ENCODE assay signal across 1 cellular context in the genomic region with DNA sequence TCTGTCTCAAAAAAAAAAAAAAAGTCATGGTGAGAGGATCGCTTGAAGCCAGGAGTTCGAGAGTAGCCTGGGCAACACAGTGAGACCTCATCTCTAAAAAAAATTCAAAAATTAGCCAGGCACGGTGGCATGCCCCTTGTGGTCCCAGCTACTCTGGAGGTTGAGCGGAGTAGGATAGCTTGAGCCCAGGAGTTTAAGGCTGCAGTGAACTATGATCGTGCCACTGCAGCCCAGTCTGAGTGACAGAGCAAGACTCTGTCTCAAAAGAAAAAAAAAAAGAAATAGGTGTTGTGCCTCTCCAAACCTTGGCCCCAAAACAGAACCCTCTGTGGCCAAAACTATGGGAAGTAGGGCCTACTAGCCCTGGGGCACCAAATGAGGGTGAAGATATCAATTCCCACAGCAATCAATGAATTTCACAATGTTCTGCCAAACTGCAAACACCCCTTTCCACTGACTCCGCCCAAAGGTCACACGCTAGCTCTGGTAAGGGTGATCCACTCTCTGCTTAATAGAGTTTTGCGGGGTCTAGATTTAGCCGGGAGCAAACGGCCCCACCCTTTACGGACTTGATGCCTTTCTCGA.
TF ChIP-seq lines count a peak whose summit lies in the region.

No MANE protein-coding gene starts in this region.

TF ChIP-seq in GM23338, 12 proteins besides CTCF, POLR2A, EP300 and RAD21 (continued from another document):
- TF ChIP-seq, protein P1, sequence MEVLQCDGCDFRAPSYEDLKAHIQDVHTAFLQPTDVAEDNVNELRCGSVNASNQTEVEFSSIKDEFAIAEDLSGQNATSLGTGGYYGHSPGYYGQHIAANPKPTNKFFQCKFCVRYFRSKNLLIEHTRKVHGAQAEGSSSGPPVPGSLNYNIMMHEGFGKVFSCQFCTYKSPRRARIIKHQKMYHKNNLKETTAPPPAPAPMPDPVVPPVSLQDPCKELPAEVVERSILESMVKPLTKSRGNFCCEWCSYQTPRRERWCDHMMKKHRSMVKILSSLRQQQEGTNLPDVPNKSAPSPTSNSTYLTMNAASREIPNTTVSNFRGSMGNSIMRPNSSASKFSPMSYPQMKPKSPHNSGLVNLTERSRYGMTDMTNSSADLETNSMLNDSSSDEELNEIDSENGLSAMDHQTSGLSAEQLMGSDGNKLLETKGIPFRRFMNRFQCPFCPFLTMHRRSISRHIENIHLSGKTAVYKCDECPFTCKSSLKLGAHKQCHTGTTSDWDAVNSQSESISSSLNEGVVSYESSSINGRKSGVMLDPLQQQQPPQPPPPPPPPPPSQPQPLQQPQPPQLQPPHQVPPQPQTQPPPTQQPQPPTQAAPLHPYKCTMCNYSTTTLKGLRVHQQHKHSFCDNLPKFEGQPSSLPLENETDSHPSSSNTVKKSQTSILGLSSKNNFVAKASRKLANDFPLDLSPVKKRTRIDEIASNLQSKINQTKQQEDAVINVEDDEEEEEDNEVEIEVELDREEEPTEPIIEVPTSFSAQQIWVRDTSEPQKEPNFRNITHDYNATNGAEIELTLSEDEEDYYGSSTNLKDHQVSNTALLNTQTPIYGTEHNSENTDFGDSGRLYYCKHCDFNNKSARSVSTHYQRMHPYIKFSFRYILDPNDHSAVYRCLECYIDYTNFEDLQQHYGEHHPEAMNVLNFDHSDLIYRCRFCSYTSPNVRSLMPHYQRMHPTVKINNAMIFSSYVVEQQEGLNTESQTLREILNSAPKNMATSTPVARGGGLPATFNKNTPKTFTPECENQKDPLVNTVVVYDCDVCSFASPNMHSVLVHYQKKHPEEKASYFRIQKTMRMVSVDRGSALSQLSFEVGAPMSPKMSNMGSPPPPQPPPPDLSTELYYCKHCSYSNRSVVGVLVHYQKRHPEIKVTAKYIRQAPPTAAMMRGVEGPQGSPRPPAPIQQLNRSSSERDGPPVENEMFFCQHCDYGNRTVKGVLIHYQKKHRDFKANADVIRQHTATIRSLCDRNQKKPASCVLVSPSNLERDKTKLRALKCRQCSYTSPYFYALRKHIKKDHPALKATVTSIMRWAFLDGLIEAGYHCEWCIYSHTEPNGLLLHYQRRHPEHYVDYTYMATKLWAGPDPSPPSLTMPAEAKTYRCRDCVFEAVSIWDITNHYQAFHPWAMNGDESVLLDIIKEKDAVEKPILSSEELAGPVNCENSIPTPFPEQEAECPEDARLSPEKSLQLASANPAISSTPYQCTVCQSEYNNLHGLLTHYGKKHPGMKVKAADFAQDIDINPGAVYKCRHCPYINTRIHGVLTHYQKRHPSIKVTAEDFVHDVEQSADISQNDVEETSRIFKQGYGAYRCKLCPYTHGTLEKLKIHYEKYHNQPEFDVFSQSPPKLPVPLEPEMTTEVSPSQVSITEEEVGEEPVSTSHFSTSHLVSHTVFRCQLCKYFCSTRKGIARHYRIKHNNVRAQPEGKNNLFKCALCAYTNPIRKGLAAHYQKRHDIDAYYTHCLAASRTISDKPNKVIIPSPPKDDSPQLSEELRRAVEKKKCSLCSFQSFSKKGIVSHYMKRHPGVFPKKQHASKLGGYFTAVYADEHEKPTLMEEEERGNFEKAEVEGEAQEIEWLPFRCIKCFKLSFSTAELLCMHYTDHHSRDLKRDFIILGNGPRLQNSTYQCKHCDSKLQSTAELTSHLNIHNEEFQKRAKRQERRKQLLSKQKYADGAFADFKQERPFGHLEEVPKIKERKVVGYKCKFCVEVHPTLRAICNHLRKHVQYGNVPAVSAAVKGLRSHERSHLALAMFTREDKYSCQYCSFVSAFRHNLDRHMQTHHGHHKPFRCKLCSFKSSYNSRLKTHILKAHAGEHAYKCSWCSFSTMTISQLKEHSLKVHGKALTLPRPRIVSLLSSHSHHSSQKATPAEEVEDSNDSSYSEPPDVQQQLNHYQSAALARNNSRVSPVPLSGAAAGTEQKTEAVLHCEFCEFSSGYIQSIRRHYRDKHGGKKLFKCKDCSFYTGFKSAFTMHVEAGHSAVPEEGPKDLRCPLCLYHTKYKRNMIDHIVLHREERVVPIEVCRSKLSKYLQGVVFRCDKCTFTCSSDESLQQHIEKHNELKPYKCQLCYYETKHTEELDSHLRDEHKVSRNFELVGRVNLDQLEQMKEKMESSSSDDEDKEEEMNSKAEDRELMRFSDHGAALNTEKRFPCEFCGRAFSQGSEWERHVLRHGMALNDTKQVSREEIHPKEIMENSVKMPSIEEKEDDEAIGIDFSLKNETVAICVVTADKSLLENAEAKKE (CRISPR knock-in tag; IDR thresholded peaks at IDR 0.05): no peak
- TF ChIP-seq STAT1 (IDR thresholded peaks at IDR 0.05; ENCODE audit: unreplicated experiment): no peak
- TF ChIP-seq JUNB (IDR thresholded peaks at IDR 0.05; ENCODE audit: unreplicated experiment): no peak
- TF ChIP-seq ZNF114 (CRISPR knock-in tag; IDR thresholded peaks at IDR 0.05): no peak
- no peak for TF ChIP-seq CREB1 (CRISPR knock-in tag; IDR thresholded peaks at IDR 0.05; ENCODE audit: low read depth)
- no peak for TF ChIP-seq EZH2phosphoT487 (IDR thresholded peaks at IDR 0.05; ENCODE audit: unreplicated experiment)
- TF ChIP-seq POLR2AphosphoS5 (IDR thresholded peaks at IDR 0.05; ENCODE audit: low read depth): no peak
- no peak for TF ChIP-seq REST (IDR thresholded peaks at IDR 0.05; ENCODE audit: unreplicated experiment)
- TF ChIP-seq ZNF331 (CRISPR knock-in tag; IDR thresholded peaks at IDR 0.05; ENCODE audit: low read depth): no peak
